ENCODE assay signal across 8 cellular contexts in the genomic region with DNA sequence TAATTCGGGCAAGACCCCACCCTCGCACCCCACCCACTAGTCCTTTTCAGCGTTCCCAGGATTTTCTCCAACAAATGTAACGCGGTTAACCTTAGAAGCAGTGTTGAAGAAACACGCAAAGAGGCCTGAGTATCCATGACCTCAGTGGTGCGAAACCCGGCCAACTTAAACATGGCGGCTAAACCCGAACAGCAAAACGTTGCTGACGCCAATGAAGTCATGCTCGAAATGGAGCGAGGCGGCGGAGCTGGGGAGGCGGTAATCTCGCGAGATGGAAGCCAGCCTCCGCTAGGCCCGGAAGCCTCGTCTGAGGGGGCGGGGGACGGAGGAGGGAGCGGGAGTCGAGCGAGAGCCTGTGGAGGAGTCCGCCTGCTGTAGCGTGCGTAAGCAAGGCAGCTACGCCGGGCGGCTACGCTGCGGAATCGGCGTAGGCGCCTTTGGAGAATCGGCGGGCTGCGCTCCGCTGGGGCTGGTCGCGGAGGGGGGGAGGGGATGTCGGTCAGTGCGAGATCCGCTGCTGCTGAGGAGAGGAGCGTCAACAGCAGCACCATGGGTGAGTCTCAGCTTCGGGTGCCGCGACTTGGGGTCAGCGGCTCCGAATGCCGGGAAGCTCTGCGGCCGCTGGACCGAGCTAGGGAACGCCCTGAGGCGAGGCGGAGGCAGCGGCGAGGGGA. TPM values are rescaled to one million over a fixed set of nuclear protein-coding genes. Genes with fewer than 3 reads are reported as not detected.
A peak's percentile ranks its signal among the peaks of the same experiment; 100 is the strongest.
DNase-seq lines count a peak whose midpoint lies in the region; ATAC-seq and TF ChIP-seq lines count a peak whose summit lies in the region.

A gene (plus strand): TSS at position 340 of the 674 bp plus-strand sequence. CDS start 153 bp downstream, at position 493.

- TF ChIP-seq CTCF in C4-2B (conservative IDR thresholded peaks at IDR 0.05) (no peak), left lung (IDR thresholded peaks at IDR 0.05) (peak in 1 of 2 donors; percentile 2)

- peaks cover 48% of the 10 kb centered on the region for H3K4me1 Mint-ChIP-seq in dendritic cell treated with granulocyte-macrophage colony-stimulating factor and Interleukin-4, amounts not matched to agents 40 ng/mL and 50 ng/mL, for 4 days (ENCODE audit: low read depth)

- H3K27me3 ChIP-seq in left lung, result no peaks in the 10 kb centered on the region

- H3K4me3 ChIP-seq in left lung, result peak within 1 kb of the TSS; percentile 77 to 93

- no peaks in the 10 kb centered on the region for H3K9me3 ChIP-seq in left lung

- no peaks in the 10 kb centered on the region for H3K36me3 ChIP-seq in left lung

- no peaks in the 10 kb centered on the region for H3K9me3 Mint-ChIP-seq in dendritic cell treated with granulocyte-macrophage colony-stimulating factor and Interleukin-4, amounts not matched to agents 40 ng/mL and 50 ng/mL, for 4 days

- H3K27ac ChIP-seq in C4-2B, result peak within 1 kb of the TSS; percentile 94
- peak within 1 kb of the TSS; percentile 98 to 99 for H3K27ac ChIP-seq in left lung

- intact Hi-C loops in dendritic cell treated with granulocyte-macrophage colony-stimulating factor and Interleukin-4, amounts not matched to agents 40 ng/mL and 50 ng/mL, for 4 days (cut with micrococcal nuclease), result loop anchor here (1.0 to 10.0 kb wide), 3 partner anchors 72 to 107 kb away; no protein-coding TSS in a partner anchor
- intact Hi-C loops in left lung (cut with DNase I), result loop anchor here in 1 of 2 donors (10.0 kb wide), 1 partner anchor 96 kb away; no protein-coding TSS in a partner anchor

- DNase-seq in NCI-H774 (lab: John Stamatoyannopoulos, UW), result peak; percentile 99
- DNase-seq in activated CD4-positive, alpha-beta T cell treated with anti-CD3 and anti-CD28 coated beads, Interleukin-2, amount 50 U/mL, for 4 hours, result peak; percentile 98 to 99
- DNase-seq in left lung, result peak; percentile 100
- peak; percentile 95 to 98 for DNase-seq in stimulated activated CD4-positive, alpha-beta T cell treated with anti-CD3 and anti-CD28 coated beads, Interleukin-2, amount 100 ng/mL, for 48 hours

- peaks cover 16 to 47% of the 10 kb centered on the region in 2 donors for H3K4me1 ChIP-seq in left lung

- ATAC-seq in GM19395 (IDR thresholded peaks at IDR 0.05; ENCODE audit: unreplicated experiment) (peak; percentile 82), HG03565 (IDR thresholded peaks at IDR 0.05; ENCODE audit: unreplicated experiment) (peak; percentile 82), left lung (peak; percentile 96)

- peaks cover 20% of the 10 kb centered on the region for H3K36me3 Mint-ChIP-seq in dendritic cell treated with granulocyte-macrophage colony-stimulating factor and Interleukin-4, amounts not matched to agents 40 ng/mL and 50 ng/mL, for 4 days (ENCODE audit: low read depth)

- H3K27me3 Mint-ChIP-seq in dendritic cell treated with granulocyte-macrophage colony-stimulating factor and Interleukin-4, amounts not matched to agents 40 ng/mL and 50 ng/mL, for 4 days, result no peaks in the 10 kb centered on the region

- H3K27ac Mint-ChIP-seq in dendritic cell treated with granulocyte-macrophage colony-stimulating factor and Interleukin-4, amounts not matched to agents 40 ng/mL and 50 ng/mL, for 4 days, result peak within 1 kb of the TSS; percentile 86

- H3K4me3 Mint-ChIP-seq in dendritic cell treated with granulocyte-macrophage colony-stimulating factor and Interleukin-4, amounts not matched to agents 40 ng/mL and 50 ng/mL, for 4 days, result peak within 1 kb of the TSS; percentile 98

RNA-seq across cellular contexts. Expression of the gene that starts here (rescaled TPM):
- 100 to 1,000 TPM; 174 to 192 TPM for total RNA-seq in left lung

Comparison
In these comparisons a context has a peak if more than half of its experiments do, and no peak if none do; other contexts are left out.
1. Peak in every context shown above with its lines: DNase-seq, ATAC-seq, H3K4me3 ChIP-seq and H3K27ac ChIP-seq.